15 cellular contexts compared by ENCODE assay signal in genomic region chr12:124030510-124030909, GRCh38. TPM values are rescaled to one million over a fixed set of nuclear protein-coding genes. Genes with fewer than 3 reads are reported as not detected.
DNase-seq lines count a peak whose midpoint lies in the region; ATAC-seq and TF ChIP-seq lines count a peak whose summit lies in the region.
"Had no signal": no experiment of that assay in that cellular context is flagged by ENCODE, and none has a peak within 500 bp of the region (broad histone marks: within the 10 kb centered on the region; RNA-seq: fewer than 3 reads in every experiment).

No MANE protein-coding gene starts in this region.

- no peaks in the 10 kb centered on the region for H3K36me3 ChIP-seq in SJSA1
- H3K36me3 ChIP-seq: heart right ventricle had no signal

- H3K4me3 ChIP-seq in SJSA1 = no peak overlapping the region
- no peak overlapping the region for H3K4me3 ChIP-seq in fibroblast of mammary gland (ENCODE audit: control insufficient read depth, low read depth, low read length)
- H3K4me3 ChIP-seq: GM12878, heart right ventricle had no signal

- peaks cover 66% of the 10 kb centered on the region for H3K4me1 Mint-ChIP-seq in osteocyte (ENCODE audit: unreplicated experiment)
- H3K4me1 Mint-ChIP-seq: central memory CD8-positive, alpha-beta T cell had no signal

- peak overlapping the region; percentile 44 for H3K4me3 Mint-ChIP-seq in osteocyte (ENCODE audit: unreplicated experiment)
- H3K4me3 Mint-ChIP-seq: activated CD8-positive, alpha-beta T cell treated with anti-CD3 and anti-CD28 coated beads, Interleukin-2, amount 10 ng/mL, durations not matched to agents 7 days and 5 days; central memory CD8-positive, alpha-beta T cell; T-cell had no signal

- no peaks in the 10 kb centered on the region for H3K27me3 Mint-ChIP-seq in osteocyte (ENCODE audit: unreplicated experiment)
- H3K27me3 Mint-ChIP-seq: central memory CD8-positive, alpha-beta T cell had no signal

- no peak overlapping the region for H3K27ac ChIP-seq in SJSA1

- no peaks in the 10 kb centered on the region for H3K9me3 ChIP-seq in SJSA1 (replicated peaks)
- H3K9me3 ChIP-seq: heart right ventricle had no signal

- H3K27ac Mint-ChIP-seq in osteocyte (ENCODE audit: unreplicated experiment) = peak overlapping the region; percentile 88
- H3K27ac Mint-ChIP-seq: activated CD8-positive, alpha-beta T cell treated with anti-CD3 and anti-CD28 coated beads, Interleukin-2, amount 10 ng/mL, durations not matched to agents 7 days and 5 days; naive B cell; T-cell had no signal

- peaks cover 24% of the 10 kb centered on the region for H3K4me1 ChIP-seq in SJSA1 (replicated peaks)

- no peak for TF ChIP-seq CTCF in fibroblast of mammary gland (conservative IDR thresholded peaks at IDR 0.05; ENCODE audit: control insufficient read depth, insufficient read depth, low read depth, low read length)
- TF ChIP-seq CTCF in osteocyte (IDR thresholded peaks at IDR 0.05) = no peak

- ATAC-seq in HG03354 (IDR thresholded peaks at IDR 0.05; ENCODE audit: poor library complexity, severe bottlenecking, unreplicated experiment) = no peak
- ATAC-seq in GM21360 (IDR thresholded peaks at IDR 0.05; ENCODE audit: unreplicated experiment) = no peak
- ATAC-seq: activated CD8-positive, alpha-beta T cell treated with anti-CD3 and anti-CD28 coated beads, Interleukin-2, amount 10 ng/mL, durations not matched to agents 7 days and 5 days; GM12878; T-cell had no signal

- H3K27me3 ChIP-seq in SJSA1 (replicated peaks) = no peaks in the 10 kb centered on the region
- H3K27me3 ChIP-seq: heart right ventricle had no signal

- DNase-seq in ELF-1 (ENCODE audit: low read depth, low spot score) = peak; percentile 94
- DNase-seq in SJSA1 (ENCODE audit: low read depth in 1 of 2, low spot score in 2 of 2) = peak; percentile 31 to 61
- DNase-seq in fibroblast of mammary gland (ENCODE audit: low read depth) = peak; percentile 79
- DNase-seq in osteocyte (ENCODE audit: extremely low spot score, unreplicated experiment) = no peak
- DNase-seq in SIG-M5 treated with dmso at 0.1 percent for 504 hours (lab: John Stamatoyannopoulos, UW; ENCODE audit: unreplicated experiment) = no peak
- no peak for DNase-seq in SKM-1 (lab: John Stamatoyannopoulos, UW; ENCODE audit: unreplicated experiment)
- DNase-seq: activated CD8-positive, alpha-beta T cell treated with anti-CD3 and anti-CD28 coated beads, Interleukin-2, amount 10 ng/mL, durations not matched to agents 7 days and 5 days; heart right ventricle; naive B cell; NCI-H526; T-cell had no signal

- H3K9me3 Mint-ChIP-seq in osteocyte (ENCODE audit: unreplicated experiment) = no peaks in the 10 kb centered on the region
- H3K9me3 Mint-ChIP-seq: central memory CD8-positive, alpha-beta T cell; T-cell had no signal

- H3K36me3 Mint-ChIP-seq in osteocyte (ENCODE audit: unreplicated experiment) = no peaks in the 10 kb centered on the region
- H3K36me3 Mint-ChIP-seq: naive B cell, T-cell had no signal

RNA-seq across cellular contexts. Expression of gene ZNF664, which starts 57.5 kb away (rescaled TPM):
- total RNA-seq in SJSA1 (2014; rRNA removed; shearing (Covaris generic)) = 19.5 and 36.0 TPM in 2 replicates
- total RNA-seq in osteocyte = 133 and 134 TPM in 2 replicates

RNA-seq across cellular contexts. Expression of gene CCDC92, which starts 57.9 kb away (rescaled TPM):
- 11.9 and 13.3 TPM in 2 replicates for total RNA-seq in SJSA1 (2014; rRNA removed; shearing (Covaris generic))
- 52.6 and 55.1 TPM in 2 replicates for total RNA-seq in osteocyte

Comparison
In these comparisons a context has a peak if more than half of its experiments do, and no peak if none do; other contexts are left out.
1. DNase-seq: peak in ELF-1 (single experiment), SJSA1 (2 of 2) and fibroblast of mammary gland (single experiment); none in osteocyte (single experiment), SIG-M5 treated with dmso at 0.1 percent for 504 hours (single experiment) and SKM-1 (single experiment).